In genomic region chr18:26332991-26333390, GRCh38 we compare ENCODE assay signal across 22 cellular contexts.
"Had no signal": no experiment of that assay in that cellular context is flagged by ENCODE, and none has a peak within 500 bp of the region (broad histone marks: within the 10 kb centered on the region; RNA-seq: fewer than 3 reads in every experiment).

No MANE protein-coding gene starts in this region.

- H3K9me3 Mint-ChIP-seq: dendritic cell treated with granulocyte-macrophage colony-stimulating factor and Interleukin-4, amounts not matched to agents 40 ng/mL and 50 ng/mL, for 4 days; effector memory CD8-positive, alpha-beta T cell; endodermal cell had no signal

- H3K4me3 Mint-ChIP-seq: dendritic cell treated with granulocyte-macrophage colony-stimulating factor and Interleukin-4, amounts not matched to agents 40 ng/mL and 50 ng/mL, for 4 days; effector memory CD8-positive, alpha-beta T cell; endodermal cell had no signal

- H3K27ac Mint-ChIP-seq: dendritic cell treated with granulocyte-macrophage colony-stimulating factor and Interleukin-4, amounts not matched to agents 40 ng/mL and 50 ng/mL, for 4 days; effector memory CD8-positive, alpha-beta T cell; endodermal cell had no signal

- ATAC-seq: effector memory CD8-positive, alpha-beta T cell; esophagus mucosa; foreskin keratinocyte; gastrocnemius medialis; gastroesophageal sphincter; heart left ventricle; heart right ventricle had no signal

- H3K27me3 Mint-ChIP-seq: dendritic cell treated with granulocyte-macrophage colony-stimulating factor and Interleukin-4, amounts not matched to agents 40 ng/mL and 50 ng/mL, for 4 days; effector memory CD8-positive, alpha-beta T cell had no signal

- DNase-seq: colonic mucosa; cortex of kidney; dermis blood vessel endothelial cell; dorsolateral prefrontal cortex; effector CD4-positive, alpha-beta T cell; effector CD8-positive, alpha-beta T cell; effector memory CD4-positive, alpha-beta T cell; effector memory CD8-positive, alpha-beta T cell; endodermal cell; erythroblast; esophagus squamous epithelium; foreskin fibroblast; foreskin keratinocyte; foreskin melanocyte; gastrocnemius medialis; glutamatergic neuron; head of caudate nucleus; heart left ventricle; heart right ventricle had no signal
